In genomic region chr11:45093761-45094455, GRCh38 we compare ENCODE assay signal across 22 cellular contexts. TPM values are rescaled to one million over a fixed set of nuclear protein-coding genes. Genes with fewer than 3 reads are reported as not detected.
DNase-seq lines count a peak whose midpoint lies in the region; ATAC-seq and TF ChIP-seq lines count a peak whose summit lies in the region.
"Had no signal": no experiment of that assay in that cellular context is flagged by ENCODE, and none has a peak within 500 bp of the region (broad histone marks: within the 10 kb centered on the region; RNA-seq: fewer than 3 reads in every experiment).

No MANE protein-coding gene starts in this region.

- no peak overlapping the region for H3K4me3 ChIP-seq in right atrium auricular region
- no peak overlapping the region for H3K4me3 ChIP-seq in right cardiac atrium (ENCODE audit: low read length)
- H3K4me3 ChIP-seq in adipocyte (ENCODE audit: low read length) = no peak overlapping the region
- no peak overlapping the region for H3K4me3 ChIP-seq in lower leg skin (ENCODE audit: low read depth, poor library complexity, severe bottlenecking)
- H3K4me3 ChIP-seq: hepatocyte, MG63, prostate gland, suprapubic skin had no signal

- TF ChIP-seq CTCF in right atrium auricular region (IDR thresholded peaks at IDR 0.05) (no peak), lower leg skin (IDR thresholded peaks at IDR 0.05) (no peak)

- peak overlapping the region; percentile 60 for H3K9ac ChIP-seq in adipocyte (ENCODE audit: low read length)

- no peak overlapping the region for H3K27ac ChIP-seq in right atrium auricular region
- no peak overlapping the region for H3K27ac ChIP-seq in right cardiac atrium (ENCODE audit: low read length)
- H3K27ac ChIP-seq: epithelial cell of prostate, foreskin keratinocyte, hepatocyte, prostate gland, suprapubic skin had no signal

- 86% methylated on average over 8 of the region's 8 CpGs for WGBS in right cardiac atrium
- WGBS in lower leg skin, 2 donors = 92% methylated on average over 8 of the region's 8 CpGs

- H3K27me3 ChIP-seq in right atrium auricular region = no peaks in the 10 kb centered on the region
- no peaks in the 10 kb centered on the region for H3K27me3 ChIP-seq in right cardiac atrium (ENCODE audit: control insufficient read depth, insufficient read depth)
- peaks cover 8% of the 10 kb centered on the region for H3K27me3 ChIP-seq in adipocyte (replicated peaks; ENCODE audit: control insufficient read depth, insufficient read depth, low read length)
- H3K27me3 ChIP-seq: foreskin keratinocyte, MG63, suprapubic skin had no signal

- H3K4me1 ChIP-seq in right atrium auricular region (peaks cover 0 to 41% of the 10 kb centered on the region in 2 donors), right cardiac atrium (ENCODE audit: control insufficient read depth, insufficient read depth, low read length) (peaks cover 9% of the 10 kb centered on the region), adipocyte (ENCODE audit: control insufficient read depth, insufficient read depth, low read length) (peaks cover 52% of the 10 kb centered on the region)
- H3K4me1 ChIP-seq: prostate gland had no signal

- DNase-seq in right atrium auricular region (ENCODE audit: low spot score) (peak; percentile 34), right cardiac atrium (no peak), adipocyte (ENCODE audit: low read depth) (no peak), lower leg skin (ENCODE audit: low spot score in 2 of 2) (peak; percentile 9 to 79), SIG-M5 (lab: John Stamatoyannopoulos, UW) (no peak), NCI-H82 treated with DMSO at 0.1 percent for 48 hours (lab: John Stamatoyannopoulos, UW; ENCODE audit: unreplicated experiment) (no peak), NCI-H1048 (lab: John Stamatoyannopoulos, UW) (no peak)
- no peak for DNase-seq in stimulated activated CD4-positive, alpha-beta T cell treated with anti-CD3 and anti-CD28 coated beads, Interleukin-4, amount 100 ng/mL, for 24 hours
- DNase-seq: activated naive CD4-positive, alpha-beta T cell treated with anti-CD3 and anti-CD28 coated beads, Interleukin-2, amount 10 ng/mL, durations not matched to agents 7 days and 5 days; activated T-cell treated with anti-CD3 and anti-CD28 coated beads, Interleukin-2, amount 50 U/mL, for 1 hour; DMS79 treated with DMSO at 0.1 percent for 48 hours; mesendoderm; NCI-H1930; NCI-H446 treated with DMSO at 0.1 percent for 48 hours; RPMI8226; small intestine had no signal

- no peak for ATAC-seq in right cardiac atrium

- intact Hi-C loops in right cardiac atrium (cut with DNase I) (no loop called here), lower leg skin (cut with DNase I; ENCODE audit: low total_unique reads) (no loop called here)

- no peak for TF ChIP-seq POLR2A in lower leg skin (IDR thresholded peaks at IDR 0.05)

- no peaks in the 10 kb centered on the region for H3K9me3 ChIP-seq in right atrium auricular region
- no peaks in the 10 kb centered on the region for H3K9me3 ChIP-seq in right cardiac atrium (ENCODE audit: control insufficient read depth, low read length)
- no peaks in the 10 kb centered on the region for H3K9me3 ChIP-seq in adipocyte (ENCODE audit: control insufficient read depth, low read length)
- H3K9me3 ChIP-seq: MG63, prostate gland, suprapubic skin had no signal

- H3K36me3 ChIP-seq in right atrium auricular region (no peaks in the 10 kb centered on the region), adipocyte (ENCODE audit: control insufficient read depth, insufficient read depth, low read length, severe bottlenecking) (no peaks in the 10 kb centered on the region)
- H3K36me3 ChIP-seq: MG63, prostate gland, suprapubic skin had no signal

RNA-seq across cellular contexts. Expression of gene PRDM11, which starts 52.5 kb away (rescaled TPM):
- total RNA-seq in right atrium auricular region (10 to 100 TPM; 13.5 to 27.6 TPM), right cardiac atrium (10 to 100 TPM; 27.5 to 33.9 (median 29.9) TPM), lower leg skin (1 to 10 TPM; 3.2 to 9.5 (median 6.6) TPM)
- 9.5 TPM for polyA plus RNA-seq in right cardiac atrium

Comparison
In these comparisons a context has a peak if more than half of its experiments do, and no peak if none do; other contexts are left out.
1. DNase-seq: peak in right atrium auricular region (single experiment) and lower leg skin (2 of 2); none in right cardiac atrium (0 of 3), adipocyte (single experiment), stimulated activated CD4-positive, alpha-beta T cell treated with anti-CD3 and anti-CD28 coated beads, Interleukin-4, amount 100 ng/mL, for 24 hours (single experiment), SIG-M5 (single experiment), NCI-H82 treated with DMSO at 0.1 percent for 48 hours (single experiment) and NCI-H1048 (single experiment).